In genomic region chr3:115272036-115272824, GRCh38 we compare ENCODE assay signal across 1 cellular context.
TF ChIP-seq lines count a peak whose summit lies in the region.

No MANE protein-coding gene starts in this region.

TF ChIP-seq in IMR-90, 13 proteins besides CTCF, POLR2A, EP300 and RAD21 (continued from another document):
- no peak for TF ChIP-seq USF2 (IDR thresholded peaks at IDR 0.05; ENCODE audit: low read depth, low read length)
- no peak for TF ChIP-seq MXI1 (IDR thresholded peaks at IDR 0.05; ENCODE audit: borderline replicate concordance, low read depth, low read length)
- no peak for TF ChIP-seq RCOR1 (IDR thresholded peaks at IDR 0.05; ENCODE audit: insufficient replicate concordance, low read length)
- TF ChIP-seq CHD1 (IDR thresholded peaks at IDR 0.05; ENCODE audit: low read depth, low read length): no peak
- TF ChIP-seq MAFK (IDR thresholded peaks at IDR 0.05; ENCODE audit: low read depth, low read length): no peak
- no peak for TF ChIP-seq CEBPB (IDR thresholded peaks at IDR 0.05; ENCODE audit: low read depth, low read length)
- TF ChIP-seq SMC3 (IDR thresholded peaks at IDR 0.05; ENCODE audit: low read depth, low read length): no peak
- no peak for TF ChIP-seq RFX5 (IDR thresholded peaks at IDR 0.05; ENCODE audit: low read depth, low read length)
- no peak for TF ChIP-seq BHLHE40 (IDR thresholded peaks at IDR 0.05; ENCODE audit: low read depth, low read length)
- TF ChIP-seq FOS (IDR thresholded peaks at IDR 0.05; ENCODE audit: low read depth, low read length): no peak
- no peak for TF ChIP-seq MAZ (IDR thresholded peaks at IDR 0.05; ENCODE audit: borderline replicate concordance, low read depth, low read length)
TF ChIP-seq in IMR-90: peak in this region for 0.
